Comparison of ENCODE assay signal across 11 cellular contexts in genomic region chr15:89016549-89017041, GRCh38.
A peak's percentile ranks its signal among the peaks of the same experiment; 100 is the strongest.
DNase-seq lines count a peak whose midpoint lies in the region; ATAC-seq and TF ChIP-seq lines count a peak whose summit lies in the region.
"Had no signal": no experiment of that assay in that cellular context is flagged by ENCODE, and none has a peak within 500 bp of the region (broad histone marks: within the 10 kb centered on the region; RNA-seq: fewer than 3 reads in every experiment).

No MANE protein-coding gene starts in this region.

- peaks cover 3% of the 10 kb centered on the region for H3K9me3 Mint-ChIP-seq in T-helper 2 cell treated with Interferon-gamma antibody and Interleukin-4, amounts not matched to agents 5 μg/mL and 100 μg/mL, for 36 hours
- H3K9me3 Mint-ChIP-seq in activated T-helper 17 cell treated with anti-CD3 and anti-CD28 coated beads, Interleukin-2, amount 50 U/mL, for 72 hours: no peaks in the 10 kb centered on the region

- H3K36me3 ChIP-seq in lower lobe of right lung: no peaks in the 10 kb centered on the region
- H3K36me3 ChIP-seq: brain microvascular endothelial cell had no signal

- H3K27ac Mint-ChIP-seq in T-helper 2 cell treated with Interferon-gamma antibody and Interleukin-4, amounts not matched to agents 5 μg/mL and 100 μg/mL, for 36 hours: no peak overlapping the region
- H3K27ac Mint-ChIP-seq in activated T-helper 17 cell treated with anti-CD3 and anti-CD28 coated beads, Interleukin-2, amount 50 U/mL, for 72 hours: no peak overlapping the region

- no peak overlapping the region for H3K4me3 ChIP-seq in lower lobe of right lung

- peak; percentile 7 for ATAC-seq in activated T-helper 17 cell treated with anti-CD3 and anti-CD28 coated beads, Interleukin-2, amount 50 U/mL, for 72 hours (replicated peaks)
- no peak for ATAC-seq in lower lobe of right lung

- H3K4me3 Mint-ChIP-seq in T-helper 2 cell treated with Interferon-gamma antibody and Interleukin-4, amounts not matched to agents 5 μg/mL and 100 μg/mL, for 36 hours: peak overlapping the region; percentile 3
- H3K4me3 Mint-ChIP-seq in activated T-helper 17 cell treated with anti-CD3 and anti-CD28 coated beads, Interleukin-2, amount 50 U/mL, for 72 hours: peak overlapping the region; percentile 14

- no peak overlapping the region for H3K27ac ChIP-seq in lower lobe of right lung
- H3K27ac ChIP-seq: brain microvascular endothelial cell had no signal

- H3K4me1 ChIP-seq in lower lobe of right lung: peaks cover 29% of the 10 kb centered on the region

- H3K4me1 Mint-ChIP-seq in T-helper 2 cell treated with Interferon-gamma antibody and Interleukin-4, amounts not matched to agents 5 μg/mL and 100 μg/mL, for 36 hours (ENCODE audit: low read depth): peaks cover 30% of the 10 kb centered on the region
- peaks cover 4% of the 10 kb centered on the region for H3K4me1 Mint-ChIP-seq in activated T-helper 17 cell treated with anti-CD3 and anti-CD28 coated beads, Interleukin-2, amount 50 U/mL, for 72 hours

- H3K36me3 Mint-ChIP-seq in T-helper 2 cell treated with Interferon-gamma antibody and Interleukin-4, amounts not matched to agents 5 μg/mL and 100 μg/mL, for 36 hours (ENCODE audit: low read depth): no peaks in the 10 kb centered on the region
- no peaks in the 10 kb centered on the region for H3K36me3 Mint-ChIP-seq in activated T-helper 17 cell treated with anti-CD3 and anti-CD28 coated beads, Interleukin-2, amount 50 U/mL, for 72 hours (ENCODE audit: low read depth)
- H3K36me3 Mint-ChIP-seq: IgD-negative memory B cell had no signal

- intact Hi-C loops in lower lobe of right lung (cut with DNase I): no loop called here

- no peak for TF ChIP-seq CTCF in lower lobe of right lung (IDR thresholded peaks at IDR 0.05)

- H3K27me3 ChIP-seq in lower lobe of right lung (ENCODE audit: low read depth): no peaks in the 10 kb centered on the region
- H3K27me3 ChIP-seq: brain microvascular endothelial cell had no signal

- H3K9me3 ChIP-seq in lower lobe of right lung: no peaks in the 10 kb centered on the region

- H3K27me3 Mint-ChIP-seq in T-helper 2 cell treated with Interferon-gamma antibody and Interleukin-4, amounts not matched to agents 5 μg/mL and 100 μg/mL, for 36 hours (ENCODE audit: low read depth): peaks cover 44% of the 10 kb centered on the region
- no peaks in the 10 kb centered on the region for H3K27me3 Mint-ChIP-seq in activated T-helper 17 cell treated with anti-CD3 and anti-CD28 coated beads, Interleukin-2, amount 50 U/mL, for 72 hours

- no peak for DNase-seq in T-helper 2 cell treated with Interferon-gamma antibody and Interleukin-4, amounts not matched to agents 5 μg/mL and 100 μg/mL, for 36 hours (ENCODE audit: low spot score)
- DNase-seq in T-helper 2 cell: no peak
- peak; percentile 82 for DNase-seq in glomerular visceral epithelial cell (ENCODE audit: extremely low spot score)
- peak; percentile 24 for DNase-seq in superior temporal gyrus (ENCODE audit: extremely low spot score)
- no peak for DNase-seq in lower lobe of right lung
- DNase-seq in stimulated activated CD4-positive, alpha-beta T cell treated with anti-CD3 and anti-CD28 coated beads, Interleukin-2, amount 100 ng/mL, for 48 hours: no peak
- DNase-seq in stimulated activated CD4-positive, alpha-beta T cell treated with anti-CD3 and anti-CD28 coated beads, Interleukin-4, amount 100 ng/mL, for 4 hours: no peak
- DNase-seq: ACHN, brain microvascular endothelial cell had no signal

Comparison
In these comparisons a context has a peak if more than half of its experiments do, and no peak if none do; other contexts are left out.
1. DNase-seq: peak in glomerular visceral epithelial cell (single experiment) and superior temporal gyrus (single experiment); none in T-helper 2 cell treated with Interferon-gamma antibody and Interleukin-4, amounts not matched to agents 5 μg/mL and 100 μg/mL, for 36 hours (single experiment), T-helper 2 cell (0 of 5), lower lobe of right lung (single experiment), stimulated activated CD4-positive, alpha-beta T cell treated with anti-CD3 and anti-CD28 coated beads, Interleukin-2, amount 100 ng/mL, for 48 hours (0 of 2) and stimulated activated CD4-positive, alpha-beta T cell treated with anti-CD3 and anti-CD28 coated beads, Interleukin-4, amount 100 ng/mL, for 4 hours (0 of 2).